Comparison of ENCODE assay signal across 8 cellular contexts in the genomic region with DNA sequence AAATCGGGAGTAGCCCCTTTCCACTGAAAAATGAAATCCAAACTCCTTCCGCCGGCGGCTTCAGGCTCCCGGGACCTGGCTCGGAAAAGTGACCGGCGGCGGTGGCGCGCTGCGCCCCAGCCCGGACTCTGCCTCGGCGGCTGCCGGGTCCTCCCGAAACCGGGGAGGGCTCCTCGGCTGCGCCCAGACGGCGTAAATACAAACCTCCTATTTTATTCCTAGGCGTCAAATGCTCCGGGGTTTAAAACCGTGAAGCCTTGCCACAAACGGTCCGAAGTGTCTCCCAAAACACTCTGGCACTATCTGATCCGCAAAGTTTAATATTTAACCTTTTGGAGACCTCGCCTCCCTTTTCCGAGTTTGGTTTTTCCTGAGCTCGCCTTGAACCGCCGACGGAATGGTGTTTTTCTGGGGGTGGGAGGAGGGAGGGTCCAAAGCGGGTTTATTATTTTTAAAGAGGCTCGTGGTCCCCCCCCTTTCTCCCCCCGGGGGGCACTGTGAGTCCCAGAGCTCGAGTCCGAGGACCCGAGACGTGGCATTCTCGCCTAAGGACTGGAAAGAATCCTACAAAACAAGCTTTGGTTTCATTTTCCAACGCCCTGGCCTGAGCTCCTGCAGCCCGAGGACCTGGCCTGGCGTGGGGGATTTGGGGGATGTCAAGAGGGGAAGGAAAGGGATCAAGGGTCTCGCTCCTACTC. TPM values are rescaled to one million over a fixed set of nuclear protein-coding genes. Genes with fewer than 3 reads are reported as not detected.
DNase-seq lines count a peak whose midpoint lies in the region; ATAC-seq and TF ChIP-seq lines count a peak whose summit lies in the region.

No MANE protein-coding gene starts in this region.

- no peaks in the 10 kb centered on the region for H3K9me3 Mint-ChIP-seq in stimulated activated memory B cell treated with anti-CD40 and anti-IgM and Interleukin-4, amounts not matched to agents 10 μg/mL and 1 μg/mL and 100 μg/mL, for 72 hours

- H3K27me3 ChIP-seq in layer of hippocampus (ENCODE audit: control insufficient read depth, insufficient read depth, low read length) = no peaks in the 10 kb centered on the region

- no peaks in the 10 kb centered on the region for H4K20me1 ChIP-seq in OCI-LY7 (ENCODE audit: insufficient read depth, low read length)

- peak overlapping the region; percentile 81 for H3K4me3 ChIP-seq in OCI-LY7 (ENCODE audit: low read depth, low read length, poor library complexity, severe bottlenecking)

- DNase-seq in activated CD8-positive, alpha-beta memory T cell treated with anti-CD3 and anti-CD28 coated beads, Interleukin-2, amount 50 U/mL, for 48 hours = peak; percentile 60
- no peak for DNase-seq in activated CD8-positive, alpha-beta memory T cell treated with anti-CD3 and anti-CD28 coated beads, Interleukin-2, amount 50 U/mL, for 4 hours
- DNase-seq in OCI-LY7 (ENCODE audit: low spot score) (no peak), cerebellum (ENCODE audit: low spot score) (peak; percentile 42), omental fat pad (ENCODE audit: low spot score) (no peak)

- H3K27ac Mint-ChIP-seq in stimulated activated memory B cell treated with anti-CD40 and anti-IgM and Interleukin-4, amounts not matched to agents 10 μg/mL and 1 μg/mL and 100 μg/mL, for 72 hours = no peak overlapping the region

- peak overlapping the region; percentile 68 for H3K4me2 ChIP-seq in OCI-LY7 (ENCODE audit: low read length)

- no TSS peak for BruUV-seq in OCI-LY7 (replicated peaks; lab: Mats Ljungman, UMichigan)

- H3K27me3 Mint-ChIP-seq in stimulated activated memory B cell treated with anti-CD40 and anti-IgM and Interleukin-4, amounts not matched to agents 10 μg/mL and 1 μg/mL and 100 μg/mL, for 72 hours = peaks cover 66% of the 10 kb centered on the region

- H3K9me2 ChIP-seq in OCI-LY7 (ENCODE audit: insufficient read depth, low read length) = no peaks in the 10 kb centered on the region

- no peaks in the 10 kb centered on the region for H3K79me2 ChIP-seq in OCI-LY7 (ENCODE audit: insufficient read depth, low read depth, low read length)

- H3K4me3 Mint-ChIP-seq in stimulated activated memory B cell treated with anti-CD40 and anti-IgM and Interleukin-4, amounts not matched to agents 10 μg/mL and 1 μg/mL and 100 μg/mL, for 72 hours = peak overlapping the region; percentile 72

- peaks cover 59% of the 10 kb centered on the region for H3K4me1 Mint-ChIP-seq in stimulated activated memory B cell treated with anti-CD40 and anti-IgM and Interleukin-4, amounts not matched to agents 10 μg/mL and 1 μg/mL and 100 μg/mL, for 72 hours

- POLR2A ChIA-PET in OCI-LY7 (lab: Charles Lee) = interaction anchor here (1.3 kb wide), 1 partner anchor 13 kb away, joined by 4 read pairs; no protein-coding TSS in a partner anchor

- H3K9me3 ChIP-seq in OCI-LY7 (ENCODE audit: low read length) = no peaks in the 10 kb centered on the region

- no peaks in the 10 kb centered on the region for H3K36me3 Mint-ChIP-seq in stimulated activated memory B cell treated with anti-CD40 and anti-IgM and Interleukin-4, amounts not matched to agents 10 μg/mL and 1 μg/mL and 100 μg/mL, for 72 hours

- intact Hi-C loops in OCI-LY7 (cut with micrococcal nuclease; ENCODE audit: unreplicated experiment) = no loop called here

- H3K36me3 ChIP-seq in OCI-LY7 (ENCODE audit: insufficient read depth, low read length) = no peaks in the 10 kb centered on the region

- ATAC-seq in stimulated activated memory B cell treated with anti-CD40 and anti-IgM and Interleukin-4, amounts not matched to agents 10 μg/mL and 1 μg/mL and 100 μg/mL, for 72 hours = no peak
- ATAC-seq in HG03520 (IDR thresholded peaks at IDR 0.05; ENCODE audit: unreplicated experiment) (no peak), omental fat pad (ENCODE audit: low FRiP score) (no peak)

- H3K4me1 ChIP-seq in OCI-LY7 (ENCODE audit: insufficient read depth, low read length, poor library complexity, severe bottlenecking) = peaks cover 27% of the 10 kb centered on the region

- no peak overlapping the region for H2AFZ ChIP-seq in OCI-LY7 (ENCODE audit: low read length)

- CTCF ChIA-PET in OCI-LY7 (lab: Charles Lee; ENCODE audit: unreplicated experiment) = interaction anchor here (0.6 kb wide), 1 partner anchor 21 kb away, joined by 3 read pairs; no protein-coding TSS in a partner anchor

- TF ChIP-seq CTCF in OCI-LY7 (conservative IDR thresholded peaks at IDR 0.05; ENCODE audit: low read length) = no peak
- no peak for TF ChIP-seq CTCF in omental fat pad (IDR thresholded peaks at IDR 0.05)

- H3K27ac ChIP-seq in OCI-LY7 (ENCODE audit: low read depth, low read length, poor library complexity, severe bottlenecking) = no peak overlapping the region
- H3K27ac ChIP-seq in layer of hippocampus (ENCODE audit: low read depth, low read length) = peak overlapping the region; percentile 93

RNA-seq across cellular contexts. Expression of a gene that starts 1.9 kb away (rescaled TPM):
- 12.2 and 21.2 TPM in 2 replicates for total RNA-seq in OCI-LY7 (2014; rRNA removed; shearing (Covaris generic))
- 64.2 and 70.4 TPM in 2 replicates for total RNA-seq in OCI-LY7 (2022)
- total RNA-seq in cerebellum = 64.9 TPM
- total RNA-seq in omental fat pad = 10 to 100 TPM; 26.0 to 62.4 (median 29.4) TPM

Comparison
In these comparisons a context has a peak if more than half of its experiments do, and no peak if none do; other contexts are left out.
1. DNase-seq: peak in activated CD8-positive, alpha-beta memory T cell treated with anti-CD3 and anti-CD28 coated beads, Interleukin-2, amount 50 U/mL, for 48 hours (single experiment) and cerebellum (single experiment); none in activated CD8-positive, alpha-beta memory T cell treated with anti-CD3 and anti-CD28 coated beads, Interleukin-2, amount 50 U/mL, for 4 hours (single experiment), OCI-LY7 (single experiment) and omental fat pad (single experiment).